Comparison of ENCODE assay signal across 31 cellular contexts in genomic region chr6:101994521-101994920, GRCh38.
"Had no signal": no experiment of that assay in that cellular context is flagged by ENCODE, and none has a peak within 500 bp of the region (broad histone marks: within the 10 kb centered on the region; RNA-seq: fewer than 3 reads in every experiment).

No MANE protein-coding gene starts in this region.

- H3K9me3 ChIP-seq: adrenal gland, body of pancreas, breast epithelium had no signal

- H3K36me3 ChIP-seq: adrenal gland, brain microvascular endothelial cell, breast epithelium had no signal

- H3K4me1 ChIP-seq: adrenal gland, body of pancreas, breast epithelium had no signal

- H3K27ac ChIP-seq: adrenal gland, body of pancreas, brain microvascular endothelial cell, breast epithelium, coronary artery, VCaP had no signal

- H3K4me3 ChIP-seq: adrenal gland, body of pancreas, breast epithelium, coronary artery had no signal

- DNase-seq: activated B cell treated with CpG ODN at 0.5 μM for 24 hours; activated CD4-positive, alpha-beta memory T cell treated with anti-CD3 and anti-CD28 coated beads for 36 hours; activated CD4-positive, alpha-beta T cell treated with anti-CD3 and anti-CD28 coated beads for 4 hours; activated CD4-positive, alpha-beta T cell treated with anti-CD3 and anti-CD28 coated beads, Interleukin-2, amount 10 ng/mL, durations not matched to agents 24 days and 14 days; activated CD4-positive, alpha-beta T cell treated with anti-CD3 and anti-CD28 coated beads, Interleukin-2, amount 50 U/mL, for 1 hour; activated CD4-positive, alpha-beta T cell treated with anti-CD3 and anti-CD28 coated beads, Interleukin-2, amount 50 U/mL, for 4 hours; activated CD4-positive, CD25-positive, alpha-beta regulatory T cell treated with anti-CD3 and anti-CD28 coated beads, Interleukin-2, amount 50 U/mL, for 72 hours; activated CD8-positive, alpha-beta memory T cell treated with anti-CD3 and anti-CD28 coated beads, Interleukin-2, amount 50 U/mL, for 4 hours; activated CD8-positive, alpha-beta T cell treated with anti-CD3 and anti-CD28 coated beads for 36 hours; activated effector memory CD4-positive, alpha-beta T cell treated with anti-CD3 and anti-CD28 coated beads, Interleukin-2, amount 50 U/mL, for 16 hours; activated gamma-delta T cell treated with Interleukin-2 at 50 U/mL for 16 hours; activated naive CD4-positive, alpha-beta T cell; activated naive CD4-positive, alpha-beta T cell treated with anti-CD3 and anti-CD28 coated beads for 36 hours; activated naive CD4-positive, alpha-beta T cell treated with anti-CD3 and anti-CD28 coated beads, Interleukin-2, amount 50 U/mL, for 16 hours; activated naive CD8-positive, alpha-beta T cell treated with anti-CD3 and anti-CD28 coated beads for 36 hours; activated T-cell treated with anti-CD3 and anti-CD28 coated beads for 4 hours; activated T-cell treated with anti-CD3 and anti-CD28 coated beads, Interleukin-2, amount 50 U/mL, for 1 hour; activated T-cell treated with anti-CD3 and anti-CD28 coated beads, Interleukin-2, amount 50 U/mL, for 4 hours; activated T-cell treated with anti-CD3 and anti-CD28 coated beads, Interleukin-2, amount 50 U/mL, for 72 hours; adrenal gland; amniotic stem cell; aorta; body of pancreas; brain microvascular endothelial cell; central memory CD4-positive, alpha-beta T cell; cerebellar nuclear complex; T-helper 2 cell; T-helper 9 cell had no signal
